ENCODE assay signal across 17 cellular contexts in the genomic region with DNA sequence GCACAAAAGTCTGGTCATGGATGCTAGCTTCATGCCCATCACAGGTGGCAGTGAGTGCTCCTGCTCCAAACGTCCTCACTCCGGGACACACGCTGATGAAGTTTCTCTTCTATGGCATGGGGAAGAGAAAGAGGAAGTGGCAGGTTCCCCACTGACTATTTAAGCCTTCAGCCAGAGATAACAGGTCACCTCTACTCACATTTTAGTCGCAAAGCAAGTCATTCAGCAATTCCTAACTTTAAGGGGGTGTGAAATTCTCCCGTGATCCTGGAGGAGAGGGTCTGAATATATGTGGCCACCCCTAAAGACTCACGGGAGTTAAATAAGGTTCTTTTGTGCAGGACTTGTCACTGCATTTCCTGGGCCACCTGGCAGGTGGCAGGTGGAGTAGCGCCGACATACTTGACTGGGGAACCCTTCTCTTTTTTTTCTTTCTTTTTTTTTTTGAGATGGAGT. TPM values are rescaled to one million over a fixed set of nuclear protein-coding genes. Genes with fewer than 3 reads are reported as not detected.
DNase-seq lines count a peak whose midpoint lies in the region; ATAC-seq, FAIRE-seq and TF ChIP-seq lines count a peak whose summit lies in the region.
"Had no signal": no experiment of that assay in that cellular context is flagged by ENCODE, and none has a peak within 500 bp of the region (broad histone marks: within the 10 kb centered on the region; RNA-seq: fewer than 3 reads in every experiment).

No MANE protein-coding gene starts in this region.

- TF ChIP-seq EP300 in HepG2 (IDR thresholded peaks at IDR 0.05; ENCODE audit: low read depth in 2 of 2, low read length in 2 of 2) (no peak), HepG2 (CRISPR knock-in tag; IDR thresholded peaks at IDR 0.05; ENCODE audit: borderline replicate concordance) (no peak)

- no peak for TF ChIP-seq RAD21 in HepG2 (CRISPR knock-in tag; IDR thresholded peaks at IDR 0.05)

- H3K9me3 Mint-ChIP-seq in endothelial cell (ENCODE audit: unreplicated experiment): no peaks in the 10 kb centered on the region
- H3K9me3 Mint-ChIP-seq: activated CD8-positive, alpha-beta T cell treated with anti-CD3 and anti-CD28 coated beads for 36 hours; naive thymus-derived CD8-positive, alpha-beta T cell had no signal

- TF ChIP-seq CTCF in HepG2 (CRISPR knock-in tag; IDR thresholded peaks at IDR 0.05) (no peak), endothelial cell (IDR thresholded peaks at IDR 0.05; ENCODE audit: unreplicated experiment) (no peak)

- H3K36me3 ChIP-seq in Karpas-422 (ENCODE audit: insufficient read depth, low read length) (no peaks in the 10 kb centered on the region), HepG2 (replicated peaks in 1 of 2; ENCODE audit: control insufficient read depth in 1 of 2, insufficient read depth in 2 of 2, low read length in 2 of 2) (no peaks in the 10 kb centered on the region)
- H3K36me3 ChIP-seq: adrenal gland had no signal

- H4K20me1 ChIP-seq in Karpas-422 (ENCODE audit: insufficient read depth, low read depth, low read length) (no peaks in the 10 kb centered on the region), HepG2 (ENCODE audit: insufficient read depth, low read length) (no peaks in the 10 kb centered on the region)

- H3K27me3 Mint-ChIP-seq in endothelial cell (ENCODE audit: unreplicated experiment): peaks cover 5% of the 10 kb centered on the region
- H3K27me3 Mint-ChIP-seq: activated CD8-positive, alpha-beta T cell treated with anti-CD3 and anti-CD28 coated beads for 36 hours; naive thymus-derived CD8-positive, alpha-beta T cell had no signal

- no peaks in the 10 kb centered on the region for H3K79me2 ChIP-seq in Karpas-422 (ENCODE audit: low read length)
- no peaks in the 10 kb centered on the region for H3K79me2 ChIP-seq in HepG2 (ENCODE audit: insufficient read depth, low read length)

- WGBS in HepG2 (ENCODE audit: low lambda C conversion rate): 88% methylated on average over 8 of the region's 8 CpGs

- DNase-seq in CD1c-positive myeloid dendritic cell (ENCODE audit: extremely low spot score) (peak; percentile 59), Karpas-422 (peak; percentile 76), SKM-1 (lab: John Stamatoyannopoulos, UW; ENCODE audit: unreplicated experiment) (peak; percentile 32), HepG2 (ENCODE audit: low spot score) (no peak), NCI-H69 (lab: John Stamatoyannopoulos, UW) (no peak), endothelial cell (ENCODE audit: low spot score) (no peak), occipital lobe (lab: John Stamatoyannopoulos, UW) (no peak)
- DNase-seq: activated CD8-positive, alpha-beta T cell treated with anti-CD3 and anti-CD28 coated beads for 36 hours; adrenal gland; cerebellar nuclear complex; foreskin keratinocyte; NCI-H2029; NCI-H748 treated with DMSO at 0.1 percent for 48 hours had no signal

- H3K27ac Mint-ChIP-seq in endothelial cell (ENCODE audit: unreplicated experiment): no peak overlapping the region
- H3K27ac Mint-ChIP-seq: activated CD8-positive, alpha-beta T cell treated with anti-CD3 and anti-CD28 coated beads for 36 hours had no signal

- TF ChIP-seq POLR2A in HepG2 (IDR thresholded peaks at IDR 0.05; ENCODE audit: insufficient read depth in 1 of 2, low read depth in 2 of 2, low read length in 2 of 2): no peak

- CTCF ChIA-PET in HepG2 (lab: Yijun Ruan, JAX; ENCODE audit: low intra/inter-chr PET ratio, low total read pairs): no interaction called here

- H3K4me3 ChIP-seq in Karpas-422 (ENCODE audit: low read length) (peak overlapping the region; percentile 43; the same call in 1 of the 2 replicates), HepG2 (replicated peaks in 1 of 3; ENCODE audit: insufficient read depth in 1 of 3, low read depth in 2 of 3, low read length in 3 of 3) (no peak overlapping the region)
- H3K4me3 ChIP-seq: adrenal gland had no signal

- H3K9ac ChIP-seq in Karpas-422 (ENCODE audit: low read length) (peak overlapping the region; percentile 37; the same call in 1 of the 2 replicates), HepG2 (ENCODE audit: insufficient read depth, low read depth, low read length) (no peak overlapping the region)

- H3K4me3 Mint-ChIP-seq in endothelial cell (ENCODE audit: unreplicated experiment): no peak overlapping the region
- H3K4me3 Mint-ChIP-seq: activated CD8-positive, alpha-beta T cell treated with anti-CD3 and anti-CD28 coated beads for 36 hours had no signal

- BruUV-seq in HepG2 (replicated peaks; lab: Mats Ljungman, UMichigan): no TSS peak

- H3K27ac ChIP-seq in Karpas-422 (ENCODE audit: low read length) (no peak overlapping the region), HepG2 (ENCODE audit: extremely low read length, insufficient read depth, low read length) (peak overlapping the region; percentile 40)
- H3K27ac ChIP-seq: adrenal gland, foreskin keratinocyte, HL-60 had no signal

- FAIRE-seq in HepG2 (lab: Jason Lieb, UNC): no peak

- in situ Hi-C loops in HepG2 (cut with HindIII; ENCODE audit: extremely low pct_ligation_motif_present, low pct_unique_long_range_greater_than_20kb): no loop called here

- H3K4me2 ChIP-seq in Karpas-422 (ENCODE audit: low read depth, low read length, poor library complexity, severe bottlenecking): peak overlapping the region; percentile 59
- H3K4me2 ChIP-seq in HepG2 (ENCODE audit: low read depth, low read length): no peak overlapping the region

- H3K9me3 ChIP-seq in Karpas-422 (ENCODE audit: low read length) (no peaks in the 10 kb centered on the region), HepG2 (ENCODE audit: low read length) (no peaks in the 10 kb centered on the region)
- H3K9me3 ChIP-seq: adrenal gland had no signal

- ATAC-seq in HepG2 (no peak), HG03139 (IDR thresholded peaks at IDR 0.05; ENCODE audit: unreplicated experiment) (no peak)
- ATAC-seq: activated CD8-positive, alpha-beta T cell treated with anti-CD3 and anti-CD28 coated beads for 36 hours; foreskin keratinocyte; naive thymus-derived CD8-positive, alpha-beta T cell; Right ventricle myocardium inferior had no signal

- no peaks in the 10 kb centered on the region for H3K36me3 Mint-ChIP-seq in endothelial cell (ENCODE audit: low read depth, unreplicated experiment)
- H3K36me3 Mint-ChIP-seq: naive thymus-derived CD8-positive, alpha-beta T cell had no signal

- H3K9me2 ChIP-seq in Karpas-422 (replicated peaks; ENCODE audit: insufficient read depth, low read length): no peaks in the 10 kb centered on the region

- no peaks in the 10 kb centered on the region for H3K27me3 ChIP-seq in Karpas-422 (ENCODE audit: low read length)
- H3K27me3 ChIP-seq in HepG2 (ENCODE audit: control insufficient read depth in 1 of 2, insufficient read depth in 2 of 2, low read length in 2 of 2): no peaks in the 10 kb centered on the region
- H3K27me3 ChIP-seq: adrenal gland, foreskin keratinocyte had no signal

- intact Hi-C loops in HepG2 (cut with micrococcal nuclease; ENCODE audit: unreplicated experiment): no loop called here

- H2AFZ ChIP-seq in Karpas-422 (ENCODE audit: low read length): peak overlapping the region; percentile 82
- no peak overlapping the region for H2AFZ ChIP-seq in HepG2 (ENCODE audit: low read length)

- peaks cover 17% of the 10 kb centered on the region for H3K4me1 Mint-ChIP-seq in endothelial cell (ENCODE audit: unreplicated experiment)

- POLR2A ChIA-PET in HepG2 (lab: Yijun Ruan, JAX): interaction anchor here (1.6 kb wide), 1 partner anchor 7 kb away, joined by 19 read pairs; no protein-coding TSS in a partner anchor

- H3K4me1 ChIP-seq in Karpas-422 (ENCODE audit: low read length) (peaks cover 14% of the 10 kb centered on the region), HepG2 (ENCODE audit: insufficient read depth, low read length) (peaks cover 83% of the 10 kb centered on the region)
- H3K4me1 ChIP-seq: adrenal gland, foreskin keratinocyte had no signal

TF ChIP-seq in HepG2, 621 proteins besides CTCF, POLR2A, EP300 and RAD21 (continues in another document):
- TF ChIP-seq ZNF670 (CRISPR knock-in tag; IDR thresholded peaks at IDR 0.05; ENCODE audit: borderline replicate concordance) (no peak), CCAR2 (optimal IDR thresholded peaks at IDR 0.05; ENCODE audit: low read depth, low read length) (no peak), AGO2 (optimal IDR thresholded peaks at IDR 0.05; ENCODE audit: low read depth, low read length) (no peak)

RNA-seq across cellular contexts. Expression of a gene that starts 18.8 kb away (rescaled TPM):
- 23.3 and 46.9 TPM in 2 replicates for total RNA-seq in Karpas-422 (2014; rRNA removed; shearing (Covaris generic); ENCODE audit: low replicate concordance)
- total RNA-seq in HepG2 (2016; rRNA removed; fragmentation: Illumina TruSeq; extraction: Trizol) (11.1 and 14.8 TPM in 2 replicates), endothelial cell (ENCODE audit: unreplicated experiment) (51.6 TPM), occipital lobe (13.1 TPM)
- 5.2 and 6.2 TPM in 2 replicates for total RNA-seq in HepG2 (2016; cell fraction: cytosol; rRNA removed; fragmentation: Illumina TruSeq; extraction: Trizol; ENCODE audit: low read depth)
- total RNA-seq in HepG2 (2016; cell fraction: insoluble cytoplasmic fraction; rRNA removed; fragmentation: Illumina TruSeq; extraction: Trizol): 10.9 and 13.8 TPM in 2 replicates
- total RNA-seq in HepG2 (2016; cell fraction: membrane; rRNA removed; fragmentation: Illumina TruSeq; extraction: Trizol): 6.6 and 7.2 TPM in 2 replicates
- total RNA-seq in HepG2 (2016; cell fraction: nucleus; rRNA removed; fragmentation: Illumina TruSeq; extraction: Trizol): 15.7 and 18.1 TPM in 2 replicates
- polyA plus RNA-seq in HepG2 (2011; rRNA removed): 10.2 and 10.5 TPM in 2 replicates
- polyA plus RNA-seq in HepG2 (2011; cell fraction: cytosol; rRNA removed): 5.8 and 9.2 TPM in 2 replicates
- polyA plus RNA-seq in HepG2 (2011; cell fraction: nucleus; rRNA removed): 7.8 and 8.1 TPM in 2 replicates
- polyA plus RNA-seq in HepG2 (2012): 12.0 and 12.1 TPM in 2 replicates
- 0.57 and 0.69 TPM in 2 replicates for polyA plus RNA-seq in HepG2 (2016; cell fraction: cytosol; fragmentation: Illumina TruSeq; extraction: Trizol; ENCODE audit: low read depth)
- polyA plus RNA-seq in HepG2 (2016; cell fraction: insoluble cytoplasmic fraction; fragmentation: Illumina TruSeq; extraction: Trizol; ENCODE audit: low read depth): 14.2 and 16.0 TPM in 2 replicates
- polyA plus RNA-seq in HepG2 (2016; cell fraction: membrane; fragmentation: Illumina TruSeq; extraction: Trizol; ENCODE audit: low read depth): 1.9 and 2.5 TPM in 2 replicates
- 19.9 and 20.7 TPM in 2 replicates for polyA plus RNA-seq in HepG2 (2016; cell fraction: nucleus; fragmentation: Illumina TruSeq; extraction: Trizol; ENCODE audit: insufficient read depth, low read depth)
- 15.4 and 22.7 TPM in 2 replicates for polyA minus RNA-seq in HepG2 (2011; rRNA and poly(A)+ RNA removed; ENCODE audit: low replicate concordance)
- polyA minus RNA-seq in HepG2 (2011; cell fraction: cytosol; rRNA and poly(A)+ RNA removed): 11.9 and 12.5 TPM in 2 replicates
- 25.1 TPM in 2 replicates for polyA minus RNA-seq in HepG2 (2011; cell fraction: nucleus; rRNA and poly(A)+ RNA removed)

Comparison
In these comparisons a context has a peak if more than half of its experiments do, and no peak if none do; other contexts are left out.
1. DNase-seq: peak in CD1c-positive myeloid dendritic cell (single experiment), Karpas-422 (single experiment) and SKM-1 (single experiment); none in HepG2 (single experiment), NCI-H69 (single experiment), endothelial cell (single experiment) and occipital lobe (single experiment).